In genomic region chr15:90394702-90395442, GRCh38 we compare ENCODE assay signal across 13 cellular contexts. TPM values are rescaled to one million over a fixed set of nuclear protein-coding genes. Genes with fewer than 3 reads are reported as not detected.
DNase-seq lines count a peak whose midpoint lies in the region; ATAC-seq and TF ChIP-seq lines count a peak whose summit lies in the region.
"Had no signal": no experiment of that assay in that cellular context is flagged by ENCODE, and none has a peak within 500 bp of the region (broad histone marks: within the 10 kb centered on the region; RNA-seq: fewer than 3 reads in every experiment).

No MANE protein-coding gene starts in this region.

- H3K27me3 Mint-ChIP-seq in endodermal cell (ENCODE audit: insufficient read depth) (no peaks in the 10 kb centered on the region), progenitor cell of endocrine pancreas (no peaks in the 10 kb centered on the region)

- ATAC-seq in HG02973 (IDR thresholded peaks at IDR 0.05; ENCODE audit: unreplicated experiment), result no peak
- ATAC-seq in GM19455 (IDR thresholded peaks at IDR 0.05; ENCODE audit: unreplicated experiment), result no peak
- no peak; the same call in 1 of the 2 replicates for ATAC-seq in PC-3

- no peak overlapping the region for H3K4me3 Mint-ChIP-seq in endodermal cell
- no peak overlapping the region for H3K4me3 Mint-ChIP-seq in progenitor cell of endocrine pancreas (ENCODE audit: low read depth)

- no peak overlapping the region for H3K9ac ChIP-seq in BLaER1
- H3K9ac ChIP-seq in Karpas-422 (ENCODE audit: low read length), result no peak overlapping the region
- H3K9ac ChIP-seq in endodermal cell (ENCODE audit: extremely low read depth, low read length, poor library complexity, severe bottlenecking), result no peak overlapping the region
- no peak overlapping the region for H3K9ac ChIP-seq in PC-3 (ENCODE audit: low read length)

- in situ Hi-C loops in GM13977 (cut with MboI; ENCODE audit: low pct_unique_long_range_greater_than_20kb, low sequenced_read_pairs, unreplicated experiment), result no loop called here

- no peak for TF ChIP-seq CTCF in endodermal cell (conservative IDR thresholded peaks at IDR 0.05)
- TF ChIP-seq CTCF in progenitor cell of endocrine pancreas (IDR thresholded peaks at IDR 0.05; ENCODE audit: unreplicated experiment), result no peak
- TF ChIP-seq CTCF in GM13977 (IDR thresholded peaks at IDR 0.05; ENCODE audit: extremely low read depth, insufficient read depth, missing control alignments), result no peak
- TF ChIP-seq CTCF in PC-3 (conservative IDR thresholded peaks at IDR 0.05; ENCODE audit: low read depth, low read length), result no peak

- H3K27me3 ChIP-seq in BLaER1, result no peaks in the 10 kb centered on the region
- H3K27me3 ChIP-seq in Karpas-422 (ENCODE audit: low read length), result no peaks in the 10 kb centered on the region
- no peaks in the 10 kb centered on the region for H3K27me3 ChIP-seq in endodermal cell (ENCODE audit: control insufficient read depth, insufficient read depth, low read length, poor library complexity, severe bottlenecking)
- H3K27me3 ChIP-seq in PC-3 (ENCODE audit: low read length), result no peaks in the 10 kb centered on the region

- H3K79me2 ChIP-seq in Karpas-422 (ENCODE audit: low read length) (peaks cover 90% of the 10 kb centered on the region), PC-3 (ENCODE audit: low read length) (peaks cover 99% of the 10 kb centered on the region)

- BruUV-seq in PC-3 (replicated peaks; lab: Mats Ljungman, UMichigan), result no TSS peak

- H4K20me1 ChIP-seq in BLaER1, result peaks cover 77% of the 10 kb centered on the region
- 0 out of 2 replicates have a peak, but pooled peaks cover 3% of the 10 kb centered on the region for H4K20me1 ChIP-seq in Karpas-422 (ENCODE audit: insufficient read depth, low read depth, low read length)
- H4K20me1 ChIP-seq in PC-3 (ENCODE audit: low read length), result peaks cover 5% of the 10 kb centered on the region; the same call in 1 of the 2 replicates

- H3K9me3 ChIP-seq in BLaER1 (no peaks in the 10 kb centered on the region), Karpas-422 (ENCODE audit: low read length) (no peaks in the 10 kb centered on the region), endodermal cell (ENCODE audit: control insufficient read depth, low read length) (no peaks in the 10 kb centered on the region), PC-3 (ENCODE audit: low read length) (no peaks in the 10 kb centered on the region)

- intact Hi-C loops in PC-3 (cut with micrococcal nuclease), result no loop called here

- H3K4me2 ChIP-seq in BLaER1, result peak overlapping the region; percentile 28; the same call in 1 of the 2 replicates
- no peak overlapping the region for H3K4me2 ChIP-seq in Karpas-422 (ENCODE audit: low read depth, low read length, poor library complexity, severe bottlenecking)
- no peak overlapping the region for H3K4me2 ChIP-seq in PC-3 (ENCODE audit: low read length)

- H3K9me3 Mint-ChIP-seq in endodermal cell, result no peaks in the 10 kb centered on the region
- H3K9me3 Mint-ChIP-seq in progenitor cell of endocrine pancreas (ENCODE audit: low read depth), result no peaks in the 10 kb centered on the region

- peak; percentile 29 for DNase-seq in Karpas-422
- DNase-seq in endodermal cell, result no peak
- no peak for DNase-seq in progenitor cell of endocrine pancreas (ENCODE audit: low spot score, unreplicated experiment)
- DNase-seq in GM13977 (ENCODE audit: low spot score), result no peak
- no peak for DNase-seq in PC-3
- DNase-seq: activated CD4-positive, alpha-beta T cell treated with anti-CD3 and anti-CD28 coated beads, Interleukin-2, amount 50 U/mL, for 48 hours; HCEC 1CT; kidney glomerular epithelial cell; NCI-H1048; NCI-H526 had no signal

- H3K27ac ChIP-seq in BLaER1 (no peak overlapping the region), Karpas-422 (ENCODE audit: low read length) (no peak overlapping the region), endodermal cell (ENCODE audit: low read depth, low read length) (no peak overlapping the region), PC-3 (ENCODE audit: low read length) (no peak overlapping the region)

- H3K4me1 ChIP-seq in BLaER1 (peaks cover 96% of the 10 kb centered on the region), Karpas-422 (ENCODE audit: low read length) (peaks cover 44% of the 10 kb centered on the region), endodermal cell (ENCODE audit: control insufficient read depth, insufficient read depth, low read length) (peaks cover 18% of the 10 kb centered on the region), PC-3 (ENCODE audit: insufficient read depth, low read length) (peaks cover 10% of the 10 kb centered on the region)

- peaks cover 24% of the 10 kb centered on the region for H3K36me3 Mint-ChIP-seq in endodermal cell (ENCODE audit: low read depth)
- H3K36me3 Mint-ChIP-seq in progenitor cell of endocrine pancreas (ENCODE audit: insufficient read depth), result peaks cover 23% of the 10 kb centered on the region

- H3K36me3 ChIP-seq in BLaER1, result peaks cover 55% of the 10 kb centered on the region
- H3K36me3 ChIP-seq in Karpas-422 (ENCODE audit: insufficient read depth, low read length), result peaks cover 20% of the 10 kb centered on the region; the same call in 1 of the 2 replicates
- peaks cover 47% of the 10 kb centered on the region for H3K36me3 ChIP-seq in endodermal cell (ENCODE audit: control insufficient read depth, insufficient read depth, low read length)
- peaks cover 19% of the 10 kb centered on the region for H3K36me3 ChIP-seq in PC-3 (ENCODE audit: low read depth, low read length)

- WGBS in endodermal cell (ENCODE audit: insufficient coverage in 1 of 2, insufficient read length in 1 of 2), 2 experiments, result 95 to 100% methylated on average over 5 to 12 of the region's 12 CpGs

- H3K4me3 ChIP-seq in BLaER1 (no peak overlapping the region), Karpas-422 (ENCODE audit: low read length) (no peak overlapping the region), endodermal cell (ENCODE audit: low read length) (no peak overlapping the region), PC-3 (ENCODE audit: low read length) (no peak overlapping the region)

- POLR2A ChIA-PET in PC-3 (lab: Charles Lee; ENCODE audit: unreplicated experiment), result no interaction called here

- H3K9me2 ChIP-seq in Karpas-422 (replicated peaks; ENCODE audit: insufficient read depth, low read length), result no peaks in the 10 kb centered on the region
- H3K9me2 ChIP-seq in PC-3 (replicated peaks; ENCODE audit: low read length), result no peaks in the 10 kb centered on the region

- H3K27ac Mint-ChIP-seq in endodermal cell, result peak overlapping the region; percentile 75
- peak overlapping the region; percentile 60 for H3K27ac Mint-ChIP-seq in progenitor cell of endocrine pancreas

- CTCF ChIA-PET in PC-3 (lab: Charles Lee), result interaction anchor here (0.6 kb wide), 1 partner anchor 61 kb away, joined by 3 read pairs; no protein-coding TSS in a partner anchor

- H3K4me1 Mint-ChIP-seq in endodermal cell, result peaks cover 45% of the 10 kb centered on the region
- H3K4me1 Mint-ChIP-seq in progenitor cell of endocrine pancreas (ENCODE audit: low read depth), result peaks cover 45% of the 10 kb centered on the region

- H3F3A ChIP-seq in PC-3 (ENCODE audit: low read length, unreplicated experiment), result peaks cover 6% of the 10 kb centered on the region

- H2AFZ ChIP-seq in Karpas-422 (ENCODE audit: low read length) (no peak overlapping the region), PC-3 (ENCODE audit: low read length) (no peak overlapping the region)

RNA-seq across cellular contexts. Expression of gene IQGAP1, which starts 6.8 kb away (rescaled TPM):
- 122 and 145 TPM in 2 replicates for total RNA-seq in Karpas-422 (2014; rRNA removed; shearing (Covaris generic); ENCODE audit: low replicate concordance)
- total RNA-seq in endodermal cell (100 to 1,000 TPM in 1 of 2 donors, 10 to 100 TPM in 1; 94.4 to 124 TPM), progenitor cell of endocrine pancreas (141 and 142 TPM in 2 replicates), PC-3 (2014; rRNA removed) (139 and 148 TPM in 2 replicates)
- 48.6 TPM for polyA plus RNA-seq in endodermal cell (2013, experiment 1 of 2)
- 59.3 TPM for polyA plus RNA-seq in endodermal cell (2013, experiment 2 of 2)

RNA-seq across cellular contexts. Expression of gene ZNF774, which starts 42.8 kb away (rescaled TPM):
- 0.34 and 0.79 TPM in 2 replicates for total RNA-seq in Karpas-422 (2014; rRNA removed; shearing (Covaris generic); ENCODE audit: low replicate concordance)
- total RNA-seq in endodermal cell, result 1 to 10 TPM; 2.5 to 3.6 TPM
- polyA plus RNA-seq in endodermal cell (2013, experiment 1 of 2), result 2.0 TPM
- 2.5 TPM for polyA plus RNA-seq in endodermal cell (2013, experiment 2 of 2)
- total RNA-seq in progenitor cell of endocrine pancreas, result 9.5 and 13.8 TPM in 2 replicates
- 1.1 and 1.9 TPM in 2 replicates for total RNA-seq in PC-3 (2014; rRNA removed)
